Comparison of ENCODE assay signal across 1 cellular context in the genomic region with DNA sequence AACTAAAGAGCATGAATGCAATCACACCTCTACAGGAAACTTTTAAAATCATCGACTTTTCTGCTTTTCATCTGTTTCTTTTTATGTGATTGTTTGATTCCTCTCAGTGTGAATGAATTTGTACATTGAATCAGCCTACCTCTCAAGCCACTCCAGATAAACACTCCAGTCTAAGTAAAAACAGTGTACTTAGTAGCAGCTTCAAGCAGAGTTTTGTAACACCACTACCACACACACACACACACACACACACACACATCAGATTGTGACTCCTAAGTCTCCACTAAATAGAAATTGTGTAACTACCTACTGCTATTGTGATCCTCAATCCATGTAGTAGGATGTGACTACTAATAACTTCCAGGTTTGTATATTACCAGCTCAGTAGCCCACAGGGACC.
TF ChIP-seq lines count a peak whose summit lies in the region.

No MANE protein-coding gene starts in this region.

TF ChIP-seq in GM23338, 12 proteins besides CTCF, POLR2A, EP300 and RAD21 (continued from another document):
- TF ChIP-seq CREB1 (CRISPR knock-in tag; IDR thresholded peaks at IDR 0.05; ENCODE audit: low read depth) (no peak), STAT1 (IDR thresholded peaks at IDR 0.05; ENCODE audit: unreplicated experiment) (no peak)
